13 cellular contexts compared by ENCODE assay signal in the genomic region with DNA sequence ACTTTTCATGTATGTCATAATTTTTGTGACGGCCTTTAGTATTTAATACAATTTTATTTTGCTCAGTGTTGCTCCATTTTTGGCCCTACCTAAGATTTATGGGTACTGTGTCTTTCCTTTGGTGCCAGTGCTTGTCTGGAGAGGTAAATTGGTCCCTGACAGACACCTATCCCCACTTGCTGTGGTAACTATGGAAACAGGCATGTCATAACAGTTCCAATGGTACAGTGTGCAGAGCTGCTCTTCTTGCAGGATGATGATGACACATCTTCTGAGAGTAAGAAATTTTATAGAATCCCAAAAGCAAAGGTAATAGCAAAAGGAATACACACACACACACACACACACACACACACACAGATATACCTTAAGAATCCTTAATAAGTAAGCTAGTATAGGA.
"Had no signal": no experiment of that assay in that cellular context is flagged by ENCODE, and none has a peak within 500 bp of the region (broad histone marks: within the 10 kb centered on the region; RNA-seq: fewer than 3 reads in every experiment).

No MANE protein-coding gene starts in this region.

- H3K36me3 ChIP-seq: cardiac muscle cell had no signal

- H3K9me3 ChIP-seq: ascending aorta had no signal

- H3K27ac ChIP-seq: ascending aorta, cardiac muscle cell had no signal

- H3K4me3 ChIP-seq: ascending aorta, cardiac muscle cell had no signal

- ATAC-seq: activated CD8-positive, alpha-beta T cell treated with anti-CD3 and anti-CD28 coated beads, Interleukin-2, amount 10 ng/mL, durations not matched to agents 7 days and 5 days; left ventricle myocardium superior had no signal

- DNase-seq: activated CD4-positive, alpha-beta T cell treated with anti-CD3 and anti-CD28 coated beads for 48 hours; activated CD8-positive, alpha-beta memory T cell treated with anti-CD3 and anti-CD28 coated beads, Interleukin-2, amount 50 U/mL, for 48 hours; activated CD8-positive, alpha-beta T cell treated with anti-CD3 and anti-CD28 coated beads, Interleukin-2, amount 10 ng/mL, durations not matched to agents 7 days and 5 days; activated naive CD4-positive, alpha-beta T cell; kidney; left ventricle myocardium superior; mesendoderm; nephron progenitor cell; stimulated activated CD4-positive, alpha-beta T cell treated with anti-CD3 and anti-CD28 coated beads, Interleukin-2, amount 100 ng/mL, for 48 hours; stimulated activated naive CD4-positive, alpha-beta T cell treated with Interleukin-2 at 50 U/mL for 16 hours; trophoblast cell had no signal

- H3K4me1 ChIP-seq: ascending aorta had no signal

- H3K27me3 ChIP-seq: ascending aorta, cardiac muscle cell had no signal
